ENCODE assay signal across 27 cellular contexts in the genomic region with DNA sequence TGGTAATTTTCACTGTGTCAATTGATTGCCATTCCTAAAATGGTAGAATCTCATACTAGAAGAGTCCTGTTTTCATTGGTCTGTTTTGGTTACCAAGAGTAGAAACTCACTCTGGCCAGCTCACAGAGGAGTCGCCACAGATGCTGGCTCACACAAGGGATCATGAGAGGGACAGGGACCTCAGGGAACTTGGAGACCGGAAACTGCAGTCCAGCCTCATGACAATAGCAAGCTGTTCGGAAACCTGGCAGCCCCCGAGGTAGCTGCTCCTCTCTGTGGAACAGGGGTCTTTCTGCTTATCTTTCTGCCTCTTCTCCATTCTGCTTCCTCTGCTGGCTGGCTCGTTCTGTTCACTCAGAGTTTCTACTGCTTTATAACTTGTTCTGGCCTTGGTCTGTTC.
A peak's percentile ranks its signal among the peaks of the same experiment; 100 is the strongest.
DNase-seq lines count a peak whose midpoint lies in the region; ATAC-seq and TF ChIP-seq lines count a peak whose summit lies in the region.
"Had no signal": no experiment of that assay in that cellular context is flagged by ENCODE, and none has a peak within 500 bp of the region (broad histone marks: within the 10 kb centered on the region; RNA-seq: fewer than 3 reads in every experiment).

No MANE protein-coding gene starts in this region.

- no TSS peak for BruUV-seq in OCI-LY7 (replicated peaks; lab: Mats Ljungman, UMichigan)

- peak; percentile 51 for DNase-seq in activated CD4-positive, alpha-beta T cell treated with anti-CD3 and anti-CD28 coated beads, Interleukin-2, amount 10 ng/mL, durations not matched to agents 24 days and 14 days
- DNase-seq in activated CD4-positive, alpha-beta T cell treated with anti-CD3 and anti-CD28 coated beads, Interleukin-2, amount 50 U/mL, for 4 hours, result no peak
- DNase-seq in coronary artery (ENCODE audit: low spot score), result no peak
- DNase-seq in hepatic stellate cell (ENCODE audit: low spot score), result peak; percentile 57
- no peak for DNase-seq in OCI-LY7 (ENCODE audit: low spot score)
- DNase-seq: activated B cell treated with CpG ODN at 0.5 μM for 24 hours; activated CD4-positive, alpha-beta memory T cell treated with anti-CD3 and anti-CD28 coated beads, Interleukin-2, amount 10 ng/mL, durations not matched to agents 7 days and 5 days; activated naive CD8-positive, alpha-beta T cell treated with anti-CD3 and anti-CD28 coated beads for 36 hours; activated T-cell treated with anti-CD3 and anti-CD28 coated beads, Interleukin-2, amount 50 U/mL, for 4 hours; brain microvascular endothelial cell; COR-L47; DND-41; foreskin fibroblast; H7; kidney; mesenchymal stem cell; NCI-H1092; NCI-H2029 treated with DMSO at 0.1 percent for 48 hours; NCI-H446; stimulated activated CD8-positive, alpha-beta memory T cell treated with anti-CD3 and anti-CD28 coated beads, Interleukin-4, amount 100 ng/mL, for 48 hours; substantia nigra; uterus had no signal

- no peaks in the 10 kb centered on the region for H3K79me2 ChIP-seq in OCI-LY7 (ENCODE audit: insufficient read depth, low read depth, low read length)

- TF ChIP-seq CTCF in coronary artery (IDR thresholded peaks at IDR 0.05), result no peak
- TF ChIP-seq CTCF in OCI-LY7 (conservative IDR thresholded peaks at IDR 0.05; ENCODE audit: low read length), result no peak

- H3K4me2 ChIP-seq in OCI-LY7 (ENCODE audit: low read length), result no peak overlapping the region

- H3K27me3 Mint-ChIP-seq in activated CD4-positive, alpha-beta T cell treated with anti-CD3 and anti-CD28 coated beads, Interleukin-2, amount 10 ng/mL, durations not matched to agents 24 days and 14 days, result no peaks in the 10 kb centered on the region
- H3K27me3 Mint-ChIP-seq: activated B cell treated with CpG ODN at 0.5 μM for 24 hours; activated CD4-positive, alpha-beta memory T cell treated with anti-CD3 and anti-CD28 coated beads, Interleukin-2, amount 10 ng/mL, durations not matched to agents 7 days and 5 days; activated naive CD8-positive, alpha-beta T cell treated with anti-CD3 and anti-CD28 coated beads for 36 hours; progenitor cell of endocrine pancreas had no signal

- H3K9me2 ChIP-seq in OCI-LY7 (ENCODE audit: insufficient read depth, low read length), result no peaks in the 10 kb centered on the region

- H3K27ac Mint-ChIP-seq in activated CD4-positive, alpha-beta T cell treated with anti-CD3 and anti-CD28 coated beads, Interleukin-2, amount 10 ng/mL, durations not matched to agents 24 days and 14 days, result peak overlapping the region; percentile 16
- H3K27ac Mint-ChIP-seq: activated CD4-positive, alpha-beta memory T cell treated with anti-CD3 and anti-CD28 coated beads, Interleukin-2, amount 10 ng/mL, durations not matched to agents 7 days and 5 days; activated naive CD8-positive, alpha-beta T cell treated with anti-CD3 and anti-CD28 coated beads for 36 hours; progenitor cell of endocrine pancreas had no signal

- ATAC-seq in HG02840 (IDR thresholded peaks at IDR 0.05; ENCODE audit: low FRiP score, unreplicated experiment), result no peak
- ATAC-seq in GM21515 (IDR thresholded peaks at IDR 0.05; ENCODE audit: unreplicated experiment), result no peak
- ATAC-seq: activated T-cell treated with anti-CD3 and anti-CD28 coated beads, Interleukin-2, amount 50 U/mL, for 4 hours had no signal

- intact Hi-C loops in activated CD4-positive, alpha-beta T cell treated with anti-CD3 and anti-CD28 coated beads, Interleukin-2, amount 10 ng/mL, durations not matched to agents 24 days and 14 days (cut with micrococcal nuclease), result no loop called here
- intact Hi-C loops in OCI-LY7 (cut with micrococcal nuclease; ENCODE audit: unreplicated experiment), result no loop called here

- peaks cover 14% of the 10 kb centered on the region for H3K9me3 Mint-ChIP-seq in activated CD4-positive, alpha-beta T cell treated with anti-CD3 and anti-CD28 coated beads, Interleukin-2, amount 10 ng/mL, durations not matched to agents 24 days and 14 days
- H3K9me3 Mint-ChIP-seq: activated B cell treated with CpG ODN at 0.5 μM for 24 hours; activated T-cell treated with anti-CD3 and anti-CD28 coated beads, Interleukin-2, amount 50 U/mL, for 4 hours had no signal

- no peak overlapping the region for H3K9ac ChIP-seq in skeletal muscle tissue (ENCODE audit: low read depth in 1 of 3, low read length in 3 of 3)

- H3K27ac ChIP-seq in coronary artery (peak overlapping the region; percentile 6 to 33), skeletal muscle tissue (ENCODE audit: low read depth, low read length) (peak overlapping the region; percentile 45), OCI-LY7 (ENCODE audit: low read depth, low read length, poor library complexity, severe bottlenecking) (no peak overlapping the region)
- H3K27ac ChIP-seq: brain microvascular endothelial cell, uterus had no signal

- H3K4me3 ChIP-seq in coronary artery, result no peak overlapping the region
- peak overlapping the region in 2 of 3 donors; percentile 4 to 23 for H3K4me3 ChIP-seq in skeletal muscle tissue (ENCODE audit: low read length in 3 of 3)
- no peak overlapping the region for H3K4me3 ChIP-seq in OCI-LY7 (ENCODE audit: low read depth, low read length, poor library complexity, severe bottlenecking)
- H3K4me3 ChIP-seq: uterus had no signal

- H4K20me1 ChIP-seq in OCI-LY7 (ENCODE audit: insufficient read depth, low read length), result no peaks in the 10 kb centered on the region

- CTCF ChIA-PET in OCI-LY7 (lab: Charles Lee; ENCODE audit: unreplicated experiment), result no interaction called here

- peaks cover 65% of the 10 kb centered on the region for H3K4me1 Mint-ChIP-seq in activated CD4-positive, alpha-beta T cell treated with anti-CD3 and anti-CD28 coated beads, Interleukin-2, amount 10 ng/mL, durations not matched to agents 24 days and 14 days
- H3K4me1 Mint-ChIP-seq: activated B cell treated with CpG ODN at 0.5 μM for 24 hours, nephron had no signal

- no peaks in the 10 kb centered on the region for H3K9me3 ChIP-seq in skeletal muscle tissue (ENCODE audit: control insufficient read depth in 3 of 3, low read length in 3 of 3)
- H3K9me3 ChIP-seq in OCI-LY7 (ENCODE audit: low read length), result 0 out of 2 replicates have a peak, but pooled peaks cover 3% of the 10 kb centered on the region
- H3K9me3 ChIP-seq: uterus had no signal

- H2AFZ ChIP-seq in OCI-LY7 (ENCODE audit: low read length), result no peak overlapping the region

- POLR2A ChIA-PET in OCI-LY7 (lab: Charles Lee), result interaction anchor here (1.0 kb wide), 1 partner anchor 60 kb away, joined by 3 read pairs; no protein-coding TSS in a partner anchor

- H3K4me3 Mint-ChIP-seq in activated CD4-positive, alpha-beta T cell treated with anti-CD3 and anti-CD28 coated beads, Interleukin-2, amount 10 ng/mL, durations not matched to agents 24 days and 14 days, result no peak overlapping the region
- H3K4me3 Mint-ChIP-seq: activated B cell treated with CpG ODN at 0.5 μM for 24 hours; activated CD4-positive, alpha-beta memory T cell treated with anti-CD3 and anti-CD28 coated beads, Interleukin-2, amount 10 ng/mL, durations not matched to agents 7 days and 5 days; activated naive CD8-positive, alpha-beta T cell treated with anti-CD3 and anti-CD28 coated beads for 36 hours; activated T-cell treated with anti-CD3 and anti-CD28 coated beads, Interleukin-2, amount 50 U/mL, for 4 hours; nephron had no signal

- H3K36me3 ChIP-seq in skeletal muscle tissue (ENCODE audit: control insufficient read depth in 3 of 3, insufficient read depth in 3 of 3, low read length in 3 of 3), result peaks cover 0 to 5% (median 0%) of the 10 kb centered on the region in 3 donors
- H3K36me3 ChIP-seq in OCI-LY7 (ENCODE audit: insufficient read depth, low read length), result peaks cover 45% of the 10 kb centered on the region
- H3K36me3 ChIP-seq: brain microvascular endothelial cell, uterus had no signal

- peaks cover 68% of the 10 kb centered on the region for H3K36me3 Mint-ChIP-seq in activated CD4-positive, alpha-beta T cell treated with anti-CD3 and anti-CD28 coated beads, Interleukin-2, amount 10 ng/mL, durations not matched to agents 24 days and 14 days (ENCODE audit: low read depth)

- H3K4me1 ChIP-seq in skeletal muscle tissue (ENCODE audit: control insufficient read depth in 3 of 3, insufficient read depth in 3 of 3, low read length in 3 of 3) (peaks cover 10 to 27% (median 21%) of the 10 kb centered on the region in 3 donors), OCI-LY7 (ENCODE audit: insufficient read depth, low read length, poor library complexity, severe bottlenecking) (no peaks in the 10 kb centered on the region)
- H3K4me1 ChIP-seq: uterus had no signal

- H3K27me3 ChIP-seq in skeletal muscle tissue (ENCODE audit: control insufficient read depth in 3 of 3, insufficient read depth in 3 of 3, low read length in 3 of 3), result no peaks in the 10 kb centered on the region
- H3K27me3 ChIP-seq: brain microvascular endothelial cell, uterus had no signal

Comparison
In these comparisons a context has a peak if more than half of its experiments do, and no peak if none do; other contexts are left out.
1. DNase-seq: peak in activated CD4-positive, alpha-beta T cell treated with anti-CD3 and anti-CD28 coated beads, Interleukin-2, amount 10 ng/mL, durations not matched to agents 24 days and 14 days (single experiment) and hepatic stellate cell (single experiment); none in activated CD4-positive, alpha-beta T cell treated with anti-CD3 and anti-CD28 coated beads, Interleukin-2, amount 50 U/mL, for 4 hours (0 of 2), coronary artery (single experiment) and OCI-LY7 (single experiment).
2. H3K4me3 ChIP-seq: peak in skeletal muscle tissue (2 of 3); none in coronary artery (single experiment) and OCI-LY7 (single experiment).